Comparison of ENCODE assay signal across 18 cellular contexts in genomic region chr1:16087733-16088132, GRCh38. TPM values are rescaled to one million over a fixed set of nuclear protein-coding genes. Genes with fewer than 3 reads are reported as not detected.
"Had no signal": no experiment of that assay in that cellular context is flagged by ENCODE, and none has a peak within 500 bp of the region (broad histone marks: within the 10 kb centered on the region; RNA-seq: fewer than 3 reads in every experiment).

No MANE protein-coding gene starts in this region.

- H3K9me3 Mint-ChIP-seq: activated naive CD4-positive, alpha-beta T cell treated with anti-CD3 and anti-CD28 coated beads, Interleukin-2, amount 10 ng/mL, durations not matched to agents 7 days and 5 days; activated T-helper 2 cell treated with anti-CD3 and anti-CD28 coated beads, Interferon-gamma antibody, Interleukin-2, Interleukin-4, amounts not matched to agents 10 μg/mL and 5 μg/mL and 100 μg/mL, durations not matched to agents 14 hours and 24 hours and 36 hours; neural crest cell; T-cell had no signal

- H3K9me3 ChIP-seq: lower lobe of right lung, tibial nerve had no signal

- DNase-seq: activated naive CD4-positive, alpha-beta T cell treated with anti-CD3 and anti-CD28 coated beads, Interleukin-2, amount 10 ng/mL, durations not matched to agents 7 days and 5 days; cortex of kidney; effector CD4-positive, alpha-beta T cell; foreskin keratinocyte; glutamatergic neuron; lower lobe of right lung; stimulated activated CD4-positive, alpha-beta T cell treated with anti-CD3 and anti-CD28 coated beads, Interleukin-4, amount 100 ng/mL, for 24 hours; stimulated activated naive CD4-positive, alpha-beta T cell treated with Interleukin-2 at 50 U/mL for 16 hours; substantia nigra; T-cell; T-helper 9 cell had no signal

- ATAC-seq: activated CD4-positive, CD25-positive, alpha-beta regulatory T cell treated with anti-CD3 and anti-CD28 coated beads, Interleukin-2, amount 50 U/mL, for 24 hours; foreskin keratinocyte; lower lobe of right lung; T-cell had no signal

- H3K36me3 ChIP-seq: lower lobe of right lung, tibial nerve had no signal

- H3K27me3 ChIP-seq: foreskin keratinocyte, tibial nerve had no signal

- H3K4me1 ChIP-seq: foreskin keratinocyte, parathyroid adenoma had no signal

- H3K4me3 Mint-ChIP-seq: activated naive CD4-positive, alpha-beta T cell treated with anti-CD3 and anti-CD28 coated beads, Interleukin-2, amount 10 ng/mL, durations not matched to agents 7 days and 5 days; neural crest cell; T-cell had no signal

- H3K4me1 Mint-ChIP-seq: activated naive CD4-positive, alpha-beta T cell treated with anti-CD3 and anti-CD28 coated beads, Interleukin-2, amount 10 ng/mL, durations not matched to agents 7 days and 5 days; neural crest cell; T-cell had no signal

- H3K9ac ChIP-seq: parathyroid adenoma had no signal

- H3K27ac ChIP-seq: foreskin keratinocyte, lower lobe of right lung, parathyroid adenoma, tibial nerve had no signal

- H3K4me3 ChIP-seq: lower lobe of right lung, skin epidermis, tibial nerve had no signal

- H3K27ac Mint-ChIP-seq: activated naive CD4-positive, alpha-beta T cell treated with anti-CD3 and anti-CD28 coated beads, Interleukin-2, amount 10 ng/mL, durations not matched to agents 7 days and 5 days; activated T-helper 2 cell treated with anti-CD3 and anti-CD28 coated beads, Interferon-gamma antibody, Interleukin-2, Interleukin-4, amounts not matched to agents 10 μg/mL and 5 μg/mL and 100 μg/mL, durations not matched to agents 14 hours and 24 hours and 36 hours; T-cell had no signal

- H3K36me3 Mint-ChIP-seq: activated naive CD4-positive, alpha-beta T cell treated with anti-CD3 and anti-CD28 coated beads, Interleukin-2, amount 10 ng/mL, durations not matched to agents 7 days and 5 days; T-cell had no signal

RNA-seq across cellular contexts. Expression of gene FAM131C, which starts 14.3 kb away (rescaled TPM):
- total RNA-seq: endothelial cell of umbilical vein, lower lobe of right lung, tibial nerve had no signal

RNA-seq across cellular contexts. Expression of gene CLCNKB, which starts 44.2 kb away (rescaled TPM):
- total RNA-seq: activated T-helper 2 cell treated with anti-CD3 and anti-CD28 coated beads, Interferon-gamma antibody, Interleukin-2, Interleukin-4, amounts not matched to agents 10 μg/mL and 5 μg/mL and 100 μg/mL, durations not matched to agents 14 hours and 24 hours and 36 hours; endothelial cell of umbilical vein; foreskin keratinocyte; T-cell had no signal
